Comparison of ENCODE assay signal across 8 cellular contexts in genomic region chr6:82101374-82102114, GRCh38.
DNase-seq lines count a peak whose midpoint lies in the region; ATAC-seq, FAIRE-seq and TF ChIP-seq lines count a peak whose summit lies in the region.
"Not testable (repeated sequence)": the region's sequence is repeated elsewhere in the genome, so short reads cannot be mapped to it uniquely, and the experiment has no call there.

No MANE protein-coding gene starts in this region.

- H3K79me1 ChIP-seq in trophoblast cell (ENCODE audit: low read length) = not testable (repeated sequence)

- not testable (repeated sequence) for H3K14ac ChIP-seq in trophoblast cell (ENCODE audit: low read length)

- H2AFZ ChIP-seq in K562 (ENCODE audit: low read depth, low read length) (peak overlapping the region; percentile 94), trophoblast cell (ENCODE audit: insufficient read depth, low read length, poor library complexity) (peak overlapping the region; percentile 35)

- DNase-seq in DMS53 (lab: John Stamatoyannopoulos, UW) (peak; percentile 44), K562 (ENCODE audit: extremely low read depth in 1 of 4, low spot score in 3 of 4) (peak in 1 of 4 experiments; percentile 6)
- DNase-seq in LNCaP clone FGC (ENCODE audit: low read depth); NT2/D1 (ENCODE audit: low read depth, low spot score); trophoblast cell: not testable (repeated sequence)

- FAIRE-seq in K562 (lab: Jason Lieb, UNC) = not testable (repeated sequence)

- TF ChIP-seq POLR2A in K562 (conservative IDR thresholded peaks at IDR 0.05) = peak; percentile 42; the same call in 1 of the 2 replicates

- H4K91ac ChIP-seq in trophoblast cell (ENCODE audit: low read depth, low read length) = not testable (repeated sequence)

- TSS peak; percentile 56 for BruUV-seq in K562 (replicated peaks; lab: Mats Ljungman, UMichigan)

- H3K4me2 ChIP-seq in K562 (ENCODE audit: insufficient read depth, low read length) = peak overlapping the region; percentile 77
- not testable (repeated sequence) for H3K4me2 ChIP-seq in trophoblast cell (ENCODE audit: low read length)

- not testable (repeated sequence) for H4K12ac ChIP-seq in trophoblast cell (ENCODE audit: low read depth, low read length)

- TF ChIP-seq RAD21 in K562 (CRISPR knock-in tag; conservative IDR thresholded peaks at IDR 0.05 in 1 of 2, IDR thresholded peaks at IDR 0.05 in 1 of 2) = not testable (repeated sequence)

- CTCF ChIA-PET in HEK293 (lab: Yijun Ruan, JAX); K562 (lab: Yijun Ruan, JAX; ENCODE audit: low intra/inter-chr PET ratio): not testable (repeated sequence)

- H4K20me1 ChIP-seq in K562 (replicated peaks; ENCODE audit: control insufficient read depth, insufficient read depth, low read length) = not testable (repeated sequence)

- TF ChIP-seq CTCF in HEK293 (tag by site-specific recombination; IDR thresholded peaks at IDR 0.05); LNCaP clone FGC (IDR thresholded peaks at IDR 0.05; ENCODE audit: control insufficient read depth, extremely low read depth, insufficient read depth); K562 (IDR thresholded peaks at IDR 0.05 in 2 of 3, conservative IDR thresholded peaks at IDR 0.05 in 1 of 3; ENCODE audit: insufficient read depth in 2 of 3, low read depth in 1 of 3, low read length in 3 of 3); nephron (IDR thresholded peaks at IDR 0.05; ENCODE audit: unreplicated experiment in 3 of 3): not testable (repeated sequence)

- H3K27me3 ChIP-seq in NT2/D1 (ENCODE audit: insufficient read depth, insufficient read length); K562 (ENCODE audit: control insufficient read depth in 2 of 2, insufficient read depth in 2 of 2, low read length in 2 of 2); iPS-15b (ENCODE audit: control insufficient read depth, insufficient read depth, low read length); trophoblast cell (ENCODE audit: insufficient read depth, low read length): not testable (repeated sequence)

- not testable (repeated sequence) for H3K79me2 ChIP-seq in K562 (ENCODE audit: control insufficient read depth, insufficient read depth, low read length); trophoblast cell (ENCODE audit: control insufficient read depth, insufficient read depth, low read length, poor library complexity)

- H3K4ac ChIP-seq in trophoblast cell (ENCODE audit: low read depth, low read length) = not testable (repeated sequence)

- not testable (repeated sequence) for H3K9me3 ChIP-seq in HEK293 (ENCODE audit: control insufficient read depth, insufficient read depth, low read depth, low read length); NT2/D1 (ENCODE audit: insufficient read depth, low read length); K562 (replicated peaks; ENCODE audit: control insufficient read depth, insufficient read depth, low read depth, low read length); iPS-15b (ENCODE audit: control insufficient read depth, insufficient read depth, low read length); trophoblast cell (ENCODE audit: insufficient read depth, low read depth, low read length)

- not testable (repeated sequence) for H2BK120ac ChIP-seq in trophoblast cell (ENCODE audit: insufficient read depth, low read length, poor library complexity)

- not testable (repeated sequence) for H3K9me1 ChIP-seq in K562 (ENCODE audit: control insufficient read depth, insufficient read depth, low read length)

- not testable (repeated sequence) for TF ChIP-seq EP300 in K562 (IDR thresholded peaks at IDR 0.05; ENCODE audit: low read length)

- H3K9me3 Mint-ChIP-seq in nephron = peaks cover 20% of the 10 kb centered on the region

- H3K4me1 ChIP-seq in HEK293 (ENCODE audit: control insufficient read depth, insufficient read depth, low read length); NT2/D1 (ENCODE audit: insufficient read depth, insufficient read length); K562 (replicated peaks in 1 of 2; ENCODE audit: control insufficient read depth in 2 of 2, insufficient read depth in 2 of 2, low read length in 2 of 2); iPS-15b (ENCODE audit: control insufficient read depth, insufficient read depth, low read length); trophoblast cell (ENCODE audit: control insufficient read depth in 1 of 2, insufficient read depth in 2 of 2, low read length in 2 of 2): not testable (repeated sequence)

- intact Hi-C loops in K562 (cut with micrococcal nuclease) = not testable (repeated sequence)

- H2BK12ac ChIP-seq in trophoblast cell (ENCODE audit: low read length) = not testable (repeated sequence)

- not testable (repeated sequence) for H3K27ac Mint-ChIP-seq in nephron

- in situ Hi-C loops in K562 (cut with MboI) = not testable (repeated sequence)

- not testable (repeated sequence) for H3K4me1 Mint-ChIP-seq in nephron

- H3K18ac ChIP-seq in trophoblast cell (ENCODE audit: low read length) = not testable (repeated sequence)

- not testable (repeated sequence) for H3K36me3 Mint-ChIP-seq in nephron (ENCODE audit: low read depth)

- H3K4me3 ChIP-seq in HEK293 (ENCODE audit: low read depth, low read length); trophoblast cell (ENCODE audit: low read depth, low read length): not testable (repeated sequence)
- H3K4me3 ChIP-seq in LNCaP clone FGC (ENCODE audit: low read depth, low read length) (peak overlapping the region; percentile 49), NT2/D1 (ENCODE audit: insufficient read length, low read depth) (peak overlapping the region; percentile 45), K562 (peak overlapping the region; percentile 43), iPS-15b (ENCODE audit: low read depth, low read length) (peak overlapping the region; percentile 49)

- H3K9ac ChIP-seq in NT2/D1 (ENCODE audit: insufficient read length, low read depth); iPS-15b (ENCODE audit: low read depth, low read length); trophoblast cell (ENCODE audit: low read length): not testable (repeated sequence)
- H3K9ac ChIP-seq in K562 (ENCODE audit: insufficient read depth in 1 of 2, low read depth in 2 of 2, low read length in 2 of 2) = peak overlapping the region; percentile 57 to 82; a peak in 2 of 4 replicates

- ATAC-seq in K562 = not testable (repeated sequence)

- 0% methylated on average over 8 of the region's 23 CpGs for WGBS in K562 (ENCODE audit: insufficient coverage, low coverage, missing lambda C conversion rate)
- WGBS in trophoblast cell (ENCODE audit: extremely low coverage, insufficient coverage, insufficient read length) = no CpG with 5 or more reads among the region's 23 CpGs

- not testable (repeated sequence) for H2AK5ac ChIP-seq in trophoblast cell (ENCODE audit: low read length)

- H3K27me3 Mint-ChIP-seq in nephron (ENCODE audit: low read depth) = not testable (repeated sequence)

- not testable (repeated sequence) for H2BK5ac ChIP-seq in trophoblast cell (ENCODE audit: low read depth, low read length, poor library complexity)

- not testable (repeated sequence) for H4K8ac ChIP-seq in trophoblast cell (ENCODE audit: low read depth, low read length)

- H3K36me3 ChIP-seq in HEK293 (ENCODE audit: control insufficient read depth in 2 of 2, insufficient read depth in 1 of 2, low read length in 2 of 2); NT2/D1 (ENCODE audit: insufficient read depth, insufficient read length, low read length); K562 (ENCODE audit: control insufficient read depth, insufficient read depth, low read length); iPS-15b (ENCODE audit: control insufficient read depth, insufficient read depth, low read length); trophoblast cell (ENCODE audit: control insufficient read depth in 1 of 2, insufficient read depth in 2 of 2, low read length in 2 of 2): not testable (repeated sequence)

- POLR2A ChIA-PET in HEK293 (lab: Yijun Ruan, JAX) = not testable (repeated sequence)
- POLR2A ChIA-PET in K562 (lab: Yijun Ruan, JAX) = interaction anchor here (1.3 kb wide), 1 partner anchor 18 kb away, joined by 3 read pairs; no protein-coding TSS in a partner anchor

- peak overlapping the region in 2 of 3 experiments; percentile 1 to 34 for H3K4me3 Mint-ChIP-seq in nephron

- not testable (repeated sequence) for H3K27ac ChIP-seq in HEK293 (ENCODE audit: extremely low read depth, low read depth, low read length); trophoblast cell (ENCODE audit: low read depth, low read length)
- H3K27ac ChIP-seq in K562 (ENCODE audit: extremely low read depth, low read depth, low read length) = peak overlapping the region; percentile 68

- H3K23ac ChIP-seq in trophoblast cell (ENCODE audit: low read length) = not testable (repeated sequence)

TF ChIP-seq in K562, 482 proteins besides CTCF, POLR2A, EP300 and RAD21 (continues in another document):
- TF ChIP-seq TAF9B (IDR thresholded peaks at IDR 0.05; ENCODE audit: partially characterized antibody) (peak; percentile 50), ATF3 (IDR thresholded peaks at IDR 0.05) (peak; percentile 17; the same call in 1 of the 2 replicates), NR2C2 (tag; IDR thresholded peaks at IDR 0.05) (peak; percentile 27; the same call in 1 of the 2 replicates), MAZ (CRISPR knock-in tag; conservative IDR thresholded peaks at IDR 0.05 in 1 of 2, IDR thresholded peaks at IDR 0.05 in 1 of 2) (peak in 1 of 2 experiments; percentile 56; a peak in 1 of 4 replicates), YY1 (IDR thresholded peaks at IDR 0.05; ENCODE audit: borderline replicate concordance in 1 of 3, control insufficient read depth in 1 of 3, extremely low read depth in 1 of 3, insufficient read depth in 3 of 3, insufficient read length in 1 of 3, insufficient replicate concordance in 2 of 3, low read depth in 1 of 3, low read length in 2 of 3) (peak in 1 of 3 experiments; percentile 44)
- TF ChIP-seq ATF3 (CRISPR knock-in tag; conservative IDR thresholded peaks at IDR 0.05); NR2C2 (CRISPR knock-in tag; IDR thresholded peaks at IDR 0.05): not testable (repeated sequence)
